1 cellular context compared by ENCODE assay signal in genomic region chr7:192035-192649, GRCh38.
A peak's percentile ranks its signal among the peaks of the same experiment; 100 is the strongest.
TF ChIP-seq lines count a peak whose summit lies in the region.

Gene FAM20C, plus strand, starts transcription at chr7:192571. Its CDS starts 629 bp downstream, at chr7:193200.

TF ChIP-seq in HepG2, 621 proteins besides CTCF, POLR2A, EP300 and RAD21 (continued from another document and continues in another):
- peak; percentile 79; the same call in 1 of the 2 replicates for TF ChIP-seq UBTF (CRISPR knock-in tag; IDR thresholded peaks at IDR 0.05)
- TF ChIP-seq ELF3 (CRISPR knock-in tag; IDR thresholded peaks at IDR 0.05): peak; percentile 33; the same call in 1 of the 2 replicates
- TF ChIP-seq FOXA1 (IDR thresholded peaks at IDR 0.05): no peak
- no peak for TF ChIP-seq FOXA1 (CRISPR knock-in tag; IDR thresholded peaks at IDR 0.05)
- peak; percentile 52; the same call in 1 of the 2 replicates for TF ChIP-seq KLF12 (CRISPR knock-in tag; IDR thresholded peaks at IDR 0.05; ENCODE audit: borderline replicate concordance)
- peak; percentile 40; the same call in 1 of the 2 replicates for TF ChIP-seq POLR2AphosphoS5 (IDR thresholded peaks at IDR 0.05; ENCODE audit: low read depth, low read length)
- TF ChIP-seq ZFX (CRISPR knock-in tag; IDR thresholded peaks at IDR 0.05; ENCODE audit: low read depth): peak; percentile 58
- TF ChIP-seq ZSCAN25 (CRISPR knock-in tag; IDR thresholded peaks at IDR 0.05): peak; percentile 55
- peak; percentile 36; the same call in 1 of the 2 replicates for TF ChIP-seq ETV5 (CRISPR knock-in tag; IDR thresholded peaks at IDR 0.05; ENCODE audit: borderline replicate concordance)
- 0 out of 2 replicates have a peak, but pooled peaks have one; percentile 26 for TF ChIP-seq ZNF639 (CRISPR knock-in tag; conservative IDR thresholded peaks at IDR 0.05)
- TF ChIP-seq ZNF768 (CRISPR knock-in tag; IDR thresholded peaks at IDR 0.05): 0 out of 2 replicates have a peak, but pooled peaks have one; percentile 19
- no peak for TF ChIP-seq PHF5A (CRISPR knock-in tag; IDR thresholded peaks at IDR 0.05; ENCODE audit: low read depth, unreplicated experiment)
- TF ChIP-seq TBL1XR1 (IDR thresholded peaks at IDR 0.05; ENCODE audit: borderline replicate concordance, low read length, partially characterized antibody): no peak
- TF ChIP-seq TFDP1 (CRISPR knock-in tag; IDR thresholded peaks at IDR 0.05; ENCODE audit: borderline replicate concordance): peak; percentile 76; the same call in 1 of the 2 replicates
- peak; percentile 22 for TF ChIP-seq HNRNPK (IDR thresholded peaks at IDR 0.05; ENCODE audit: low read depth, low read length, poor library complexity, severe bottlenecking)
- TF ChIP-seq RNF2 (conservative IDR thresholded peaks at IDR 0.05; ENCODE audit: low read depth): 0 out of 2 replicates have a peak, but pooled peaks have one; percentile 22
- 0 out of 2 replicates have a peak, but pooled peaks have one; percentile 15 for TF ChIP-seq SRY (CRISPR knock-in tag; IDR thresholded peaks at IDR 0.05)
- no peak for TF ChIP-seq STAT6 (CRISPR knock-in tag; IDR thresholded peaks at IDR 0.05; ENCODE audit: borderline replicate concordance)
- no peak for TF ChIP-seq ISX (CRISPR knock-in tag; conservative IDR thresholded peaks at IDR 0.05)
- peak; percentile 42; the same call in 1 of the 2 replicates for TF ChIP-seq KDM5B (CRISPR knock-in tag; IDR thresholded peaks at IDR 0.05; ENCODE audit: borderline replicate concordance)
- peak; percentile 50 for TF ChIP-seq PATZ1 (CRISPR knock-in tag; IDR thresholded peaks at IDR 0.05)
- TF ChIP-seq PHF8 (CRISPR knock-in tag; IDR thresholded peaks at IDR 0.05): peak; percentile 56
- 0 out of 2 replicates have a peak, but pooled peaks have one; percentile 38 for TF ChIP-seq ZMAT3 (CRISPR knock-in tag; conservative IDR thresholded peaks at IDR 0.05)
- TF ChIP-seq ZFY (CRISPR knock-in tag; IDR thresholded peaks at IDR 0.05): peak; percentile 76
- no peak for TF ChIP-seq TGIF2 (CRISPR knock-in tag; IDR thresholded peaks at IDR 0.05)
- TF ChIP-seq HNRNPLL (IDR thresholded peaks at IDR 0.05; ENCODE audit: low read depth, low read length, poor library complexity, severe bottlenecking): peak; percentile 40
- TF ChIP-seq TEAD2 (CRISPR knock-in tag; IDR thresholded peaks at IDR 0.05): no peak
- TF ChIP-seq POGK (CRISPR knock-in tag; conservative IDR thresholded peaks at IDR 0.05): peak; percentile 13; the same call in 1 of the 2 replicates
- TF ChIP-seq CREB3 (CRISPR knock-in tag; IDR thresholded peaks at IDR 0.05): 0 out of 2 replicates have a peak, but pooled peaks have one; percentile 19
- no peak for TF ChIP-seq E2F5 (CRISPR knock-in tag; conservative IDR thresholded peaks at IDR 0.05)
- TF ChIP-seq CBFB (CRISPR knock-in tag; IDR thresholded peaks at IDR 0.05): 0 out of 2 replicates have a peak, but pooled peaks have one; percentile 19
- 0 out of 2 replicates have a peak, but pooled peaks have one; percentile 14 for TF ChIP-seq ATF7-NPFF (CRISPR knock-in tag; IDR thresholded peaks at IDR 0.05; ENCODE audit: low read depth)
- TF ChIP-seq ZFP36L2 (CRISPR knock-in tag; IDR thresholded peaks at IDR 0.05): no peak
- no peak for TF ChIP-seq GABPA (IDR thresholded peaks at IDR 0.05; ENCODE audit: low read depth, low read length)
- TF ChIP-seq GABPA (CRISPR knock-in tag; IDR thresholded peaks at IDR 0.05; ENCODE audit: low read depth): no peak
- no peak for TF ChIP-seq ZNF326 (CRISPR knock-in tag; IDR thresholded peaks at IDR 0.05; ENCODE audit: borderline replicate concordance)
- no peak for TF ChIP-seq PAXIP1 (CRISPR knock-in tag; conservative IDR thresholded peaks at IDR 0.05)
- TF ChIP-seq CREBL2 (CRISPR knock-in tag; IDR thresholded peaks at IDR 0.05; ENCODE audit: borderline replicate concordance): no peak
- TF ChIP-seq ZNF629 (CRISPR knock-in tag; conservative IDR thresholded peaks at IDR 0.05): no peak
- TF ChIP-seq DRAP1 (CRISPR knock-in tag; IDR thresholded peaks at IDR 0.05): peak; percentile 81
- peak; percentile 56 for TF ChIP-seq RBFOX2 (IDR thresholded peaks at IDR 0.05; ENCODE audit: low read depth, low read length)
- peak; percentile 40; the same call in 1 of the 2 replicates for TF ChIP-seq BCL6 (CRISPR knock-in tag; IDR thresholded peaks at IDR 0.05)
- 0 out of 2 replicates have a peak, but pooled peaks have one; percentile 45 for TF ChIP-seq ZNF879 (CRISPR knock-in tag; IDR thresholded peaks at IDR 0.05)
- TF ChIP-seq ZNF777 (CRISPR knock-in tag; IDR thresholded peaks at IDR 0.05): peak; percentile 21; the same call in 1 of the 2 replicates
- TF ChIP-seq SATB2 (CRISPR knock-in tag; IDR thresholded peaks at IDR 0.05): no peak
- TF ChIP-seq THAP11 (CRISPR knock-in tag; IDR thresholded peaks at IDR 0.05): 0 out of 2 replicates have a peak, but pooled peaks have one; percentile 23
